ENCODE assay signal across 23 cellular contexts in genomic region chr2:139080244-139080643, GRCh38.
A peak's percentile ranks its signal among the peaks of the same experiment; 100 is the strongest.
DNase-seq lines count a peak whose midpoint lies in the region; ATAC-seq, FAIRE-seq and TF ChIP-seq lines count a peak whose summit lies in the region.
"Had no signal": no experiment of that assay in that cellular context is flagged by ENCODE, and none has a peak within 500 bp of the region (broad histone marks: within the 10 kb centered on the region; RNA-seq: fewer than 3 reads in every experiment).

No MANE protein-coding gene starts in this region.

- no peak overlapping the region for H3K9ac ChIP-seq in PC-3 (ENCODE audit: low read length)

- no peaks in the 10 kb centered on the region for H3K9me2 ChIP-seq in PC-3 (replicated peaks; ENCODE audit: low read length)

- POLR2A ChIA-PET in A673 (lab: Charles Lee; ENCODE audit: low non-redundant PET), result no interaction called here
- POLR2A ChIA-PET in PC-3 (lab: Charles Lee; ENCODE audit: unreplicated experiment), result interaction anchor here (0.5 kb wide), 1 partner anchor 20 kb away, joined by 3 read pairs; no protein-coding TSS in a partner anchor
- POLR2A ChIA-PET in GM10248 (lab: Yijun Ruan, JAX), result no interaction called here

- FAIRE-seq in bronchial epithelial cell (lab: Jason Lieb, UNC), result no peak
- FAIRE-seq: H1 had no signal

- no peak overlapping the region for H2AFZ ChIP-seq in PC-3 (ENCODE audit: low read length)

- H3K79me2 ChIP-seq in PC-3 (ENCODE audit: low read length), result no peaks in the 10 kb centered on the region

- no peaks in the 10 kb centered on the region for H3K27me3 ChIP-seq in A673 (replicated peaks; ENCODE audit: insufficient read depth, low read depth, low read length, poor library complexity)
- no peaks in the 10 kb centered on the region for H3K27me3 ChIP-seq in PC-3 (ENCODE audit: low read length)
- H3K27me3 ChIP-seq in bronchial epithelial cell (ENCODE audit: control insufficient read depth, insufficient read depth, low read length), result no peaks in the 10 kb centered on the region
- no peaks in the 10 kb centered on the region for H3K27me3 ChIP-seq in transverse colon

- no peaks in the 10 kb centered on the region for H3K27me3 Mint-ChIP-seq in CD14-positive monocyte (ENCODE audit: low read depth in 3 of 3)
- H3K27me3 Mint-ChIP-seq: CD4-positive, CD25-positive, alpha-beta regulatory T cell had no signal

- in situ Hi-C loops in transverse colon (cut with MboI; ENCODE audit: low pct_ligation_motif_present in 1 of 4, low pct_unique_long_range_greater_than_20kb in 1 of 4, low sequenced_read_pairs in 3 of 4), result no loop called here

- H3K4me3 ChIP-seq in A673 (ENCODE audit: low read depth, low read length, poor library complexity, severe bottlenecking) (no peak overlapping the region), PC-3 (ENCODE audit: low read length) (no peak overlapping the region), bronchial epithelial cell (ENCODE audit: low read depth, low read length) (no peak overlapping the region), transverse colon (no peak overlapping the region)

- H3K4me3 Mint-ChIP-seq in CD14-positive monocyte, result no peak overlapping the region
- H3K4me3 Mint-ChIP-seq: CD4-positive, CD25-positive, alpha-beta regulatory T cell had no signal

- TF ChIP-seq EP300 in transverse colon (IDR thresholded peaks at IDR 0.05; ENCODE audit: low read depth), result no peak

- H4K20me1 ChIP-seq in PC-3 (ENCODE audit: low read length), result no peaks in the 10 kb centered on the region

- CTCF ChIA-PET in A673 (lab: Charles Lee) (no interaction called here), PC-3 (lab: Charles Lee) (interaction anchor here (0.7 kb wide), 1 partner anchor 47 kb away, joined by 3 read pairs; no protein-coding TSS in a partner anchor), GM10248 (lab: Yijun Ruan, JAX) (interaction anchor here (1.1 kb wide), 1 partner anchor 8 kb away, joined by 3 read pairs; no protein-coding TSS in a partner anchor)

- H3K9me3 ChIP-seq in A673 (ENCODE audit: low read depth, low read length, poor library complexity, severe bottlenecking) (no peaks in the 10 kb centered on the region), PC-3 (ENCODE audit: low read length) (no peaks in the 10 kb centered on the region), transverse colon (no peaks in the 10 kb centered on the region)

- peaks cover 0 to 3% (median 0%) of the 10 kb centered on the region in 7 donors for H3K9me3 Mint-ChIP-seq in CD14-positive monocyte

- BruUV-seq in A673 (replicated peaks; lab: Mats Ljungman, UMichigan) (no TSS peak), PC-3 (replicated peaks; lab: Mats Ljungman, UMichigan) (no TSS peak)

- peaks cover 5% of the 10 kb centered on the region for H3F3A ChIP-seq in PC-3 (ENCODE audit: low read length, unreplicated experiment)

- TF ChIP-seq CTCF in A673 (conservative IDR thresholded peaks at IDR 0.05; ENCODE audit: low read depth, low read length) (no peak), PC-3 (conservative IDR thresholded peaks at IDR 0.05; ENCODE audit: low read depth, low read length) (no peak), bronchial epithelial cell (IDR thresholded peaks at IDR 0.05; ENCODE audit: insufficient read depth, low read length, severe bottlenecking) (no peak), transverse colon (IDR thresholded peaks at IDR 0.05) (no peak), GM10248 (IDR thresholded peaks at IDR 0.05; ENCODE audit: control extremely low read depth, extremely low read depth, low read depth, missing control alignments) (no peak), CD14-positive monocyte (IDR thresholded peaks at IDR 0.05) (no peak)

- peak overlapping the region; percentile 35; the same call in 1 of the 2 replicates for H3K4me2 ChIP-seq in PC-3 (ENCODE audit: low read length)

- intact Hi-C loops in A673 (cut with micrococcal nuclease; ENCODE audit: unreplicated experiment), result no loop called here
- intact Hi-C loops in PC-3 (cut with micrococcal nuclease), result loop anchor here (5.0 kb wide), 1 partner anchor 133 kb away; no protein-coding TSS in a partner anchor
- intact Hi-C loops in transverse colon (cut with DNase I; ENCODE audit: low total_unique reads), result no loop called here
- intact Hi-C loops in CD14-positive monocyte (cut with micrococcal nuclease), result no loop called here

- H3K36me3 ChIP-seq in A673 (ENCODE audit: insufficient read depth, low read length, poor library complexity, severe bottlenecking) (no peaks in the 10 kb centered on the region), PC-3 (ENCODE audit: low read depth, low read length) (no peaks in the 10 kb centered on the region), bronchial epithelial cell (ENCODE audit: control insufficient read depth, insufficient read depth, low read length) (no peaks in the 10 kb centered on the region), transverse colon (no peaks in the 10 kb centered on the region)

- H3K27ac Mint-ChIP-seq in CD14-positive monocyte, result no peak overlapping the region
- H3K27ac Mint-ChIP-seq: CD4-positive, CD25-positive, alpha-beta regulatory T cell had no signal

- H3K36me3 Mint-ChIP-seq in CD14-positive monocyte, result no peaks in the 10 kb centered on the region
- H3K36me3 Mint-ChIP-seq: CD4-positive, CD25-positive, alpha-beta regulatory T cell had no signal

- H3K4me1 Mint-ChIP-seq in CD14-positive monocyte, result no peaks in the 10 kb centered on the region
- H3K4me1 Mint-ChIP-seq: CD4-positive, CD25-positive, alpha-beta regulatory T cell had no signal

- peak; percentile 94 for ATAC-seq in PC-3
- ATAC-seq in GM18909 (IDR thresholded peaks at IDR 0.05; ENCODE audit: poor library complexity, unreplicated experiment), result no peak

- DNase-seq in A673 (ENCODE audit: low spot score), result peak; percentile 7
- peak; percentile 66 for DNase-seq in PC-3
- peak; percentile 3 for DNase-seq in bronchial epithelial cell (ENCODE audit: low read depth)
- DNase-seq in middle frontal gyrus (ENCODE audit: extremely low spot score, low spot score), result peak; percentile 29
- DNase-seq in transverse colon, result no peak
- no peak for DNase-seq in GM10248 (ENCODE audit: extremely low spot score)
- no peak for DNase-seq in CD14-positive monocyte (ENCODE audit: low spot score)
- DNase-seq: 8988T; CD4-positive, CD25-positive, alpha-beta regulatory T cell; DMS153; DND-41; HCEC 1CT; NCI-H1092 treated with DMSO at 0.1 percent for 48 hours; NCI-H1436; NCI-H187; NCI-H2081 treated with DMSO at 0.1 percent for 48 hours; NCI-H2171; NCI-H345; NCI-H510A treated with DMSO at 0.1 percent for 48 hours; SHP77 had no signal

- H3K4me1 ChIP-seq in A673 (ENCODE audit: insufficient read depth, low read length, poor library complexity, severe bottlenecking), result no peaks in the 10 kb centered on the region
- peaks cover 19% of the 10 kb centered on the region for H3K4me1 ChIP-seq in PC-3 (ENCODE audit: insufficient read depth, low read length)
- no peaks in the 10 kb centered on the region for H3K4me1 ChIP-seq in transverse colon

- H3K27ac ChIP-seq in A673 (ENCODE audit: low read depth, low read length, poor library complexity, severe bottlenecking) (no peak overlapping the region), PC-3 (ENCODE audit: low read length) (peak overlapping the region; percentile 58), transverse colon (no peak overlapping the region)
- H3K27ac ChIP-seq: RWPE1 had no signal

- TF ChIP-seq POLR2A in transverse colon (IDR thresholded peaks at IDR 0.05), result no peak

Comparison
In these comparisons a context has a peak if more than half of its experiments do, and no peak if none do; other contexts are left out.
1. DNase-seq: peak in A673 (single experiment), PC-3 (single experiment), bronchial epithelial cell (single experiment) and middle frontal gyrus (single experiment); none in transverse colon (single experiment), GM10248 (single experiment) and CD14-positive monocyte (single experiment).